27 cellular contexts compared by ENCODE assay signal in the genomic region with DNA sequence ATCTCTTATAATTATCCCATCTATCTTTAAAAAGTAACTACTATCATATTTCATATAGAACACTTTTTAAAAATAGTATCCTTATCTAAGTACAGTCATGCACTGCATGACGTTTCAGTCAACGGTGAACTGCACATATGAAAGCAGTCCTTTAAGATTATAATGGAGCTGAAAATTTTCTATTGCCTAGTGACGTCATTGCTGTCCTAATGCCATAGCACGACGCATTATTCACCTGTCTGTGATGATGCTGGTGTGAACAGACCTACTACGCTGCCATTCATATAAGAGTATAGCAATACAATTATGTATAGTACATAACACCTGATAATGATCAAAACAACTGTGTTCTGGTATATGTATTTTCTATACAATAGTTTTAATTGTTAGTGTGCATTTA.
"Had no signal": no experiment of that assay in that cellular context is flagged by ENCODE, and none has a peak within 500 bp of the region (broad histone marks: within the 10 kb centered on the region; RNA-seq: fewer than 3 reads in every experiment).

No MANE protein-coding gene starts in this region.

- H3K27ac ChIP-seq: colonic mucosa, coronary artery, dorsolateral prefrontal cortex, epithelial cell of prostate, esophagus muscularis mucosa, esophagus squamous epithelium, foreskin keratinocyte, gastrocnemius medialis, gastroesophageal sphincter, heart left ventricle, heart right ventricle had no signal

- ATAC-seq: effector memory CD8-positive, alpha-beta T cell; esophagus mucosa; foreskin keratinocyte; gastrocnemius medialis; gastroesophageal sphincter; heart left ventricle; heart right ventricle had no signal

- H3K36me3 ChIP-seq: colonic mucosa, esophagus muscularis mucosa, esophagus squamous epithelium, gastrocnemius medialis, gastroesophageal sphincter, heart left ventricle, heart right ventricle had no signal

- H3K9me3 ChIP-seq: colonic mucosa, esophagus muscularis mucosa, esophagus squamous epithelium, gastrocnemius medialis, gastroesophageal sphincter, heart left ventricle had no signal

- H3K27me3 ChIP-seq: colonic mucosa, dorsolateral prefrontal cortex, esophagus muscularis mucosa, esophagus squamous epithelium, foreskin keratinocyte, gastrocnemius medialis, gastroesophageal sphincter, heart left ventricle had no signal

- DNase-seq: colonic mucosa; cortex of kidney; dermis blood vessel endothelial cell; dorsolateral prefrontal cortex; effector CD4-positive, alpha-beta T cell; effector CD8-positive, alpha-beta T cell; effector memory CD4-positive, alpha-beta T cell; effector memory CD8-positive, alpha-beta T cell; endodermal cell; erythroblast; esophagus squamous epithelium; foreskin fibroblast; foreskin keratinocyte; foreskin melanocyte; gastrocnemius medialis; glutamatergic neuron; head of caudate nucleus; heart left ventricle; heart right ventricle had no signal

- FAIRE-seq: colon, endometrium, endothelial cell of umbilical vein had no signal

- H3K4me1 ChIP-seq: colonic mucosa, esophagus muscularis mucosa, foreskin keratinocyte, gastrocnemius medialis, gastroesophageal sphincter, heart left ventricle, heart right ventricle had no signal

- H3K4me3 ChIP-seq: colonic mucosa, coronary artery, dorsolateral prefrontal cortex, esophagus muscularis mucosa, esophagus squamous epithelium, gastrocnemius medialis, gastroesophageal sphincter, heart left ventricle, heart right ventricle had no signal
